9 cellular contexts compared by ENCODE assay signal in genomic region chr6:34673079-34673478, GRCh38. TPM values are rescaled to one million over a fixed set of nuclear protein-coding genes. Genes with fewer than 3 reads are reported as not detected.
DNase-seq lines count a peak whose midpoint lies in the region; ATAC-seq, FAIRE-seq and TF ChIP-seq lines count a peak whose summit lies in the region.
"Had no signal": no experiment of that assay in that cellular context is flagged by ENCODE, and none has a peak within 500 bp of the region (broad histone marks: within the 10 kb centered on the region; RNA-seq: fewer than 3 reads in every experiment).

No MANE protein-coding gene starts in this region.

- intact Hi-C loops in endothelial cell of umbilical vein (cut with micrococcal nuclease), result no loop called here

- peak overlapping the region; percentile 68 for H3K4me3 Mint-ChIP-seq in activated T-cell treated with anti-CD3 and anti-CD28 coated beads, Interleukin-2, amount 50 U/mL, for 24 hours
- peak overlapping the region; percentile 68 to 73 for H3K4me3 Mint-ChIP-seq in stimulated activated naive B cell treated with anti-CD40 and anti-IgM and Interleukin-4, amounts not matched to agents 10 μg/mL and 1 μg/mL and 100 μg/mL, for 72 hours

- peaks cover 22% of the 10 kb centered on the region for H3K4me1 ChIP-seq in endothelial cell of umbilical vein (ENCODE audit: control insufficient read depth, extremely low read depth, insufficient read depth, low read length)

- peaks cover 15% of the 10 kb centered on the region for H3K36me3 Mint-ChIP-seq in activated T-cell treated with anti-CD3 and anti-CD28 coated beads, Interleukin-2, amount 50 U/mL, for 24 hours (ENCODE audit: low read depth)
- H3K36me3 Mint-ChIP-seq in stimulated activated naive B cell treated with anti-CD40 and anti-IgM and Interleukin-4, amounts not matched to agents 10 μg/mL and 1 μg/mL and 100 μg/mL, for 72 hours, result peaks cover 10 to 15% of the 10 kb centered on the region in 2 donors

- CTCF ChIA-PET in endothelial cell of umbilical vein (lab: Charles Lee), result interaction anchor here (1.0 to 1.5 kb wide), 3 partner anchors 17 to 23 kb away, joined by 3 read pairs; partner anchors contain the start of gene ILRUN

- H2AFZ ChIP-seq in SU-DHL-6 (ENCODE audit: low read depth, low read length, severe bottlenecking), result no peak overlapping the region
- no peak overlapping the region for H2AFZ ChIP-seq in endothelial cell of umbilical vein (ENCODE audit: low read depth, low read length)

- no peak for DNase-seq in activated T-cell treated with anti-CD3 and anti-CD28 coated beads, Interleukin-2, amount 50 U/mL, for 24 hours
- DNase-seq in activated T-cell treated with anti-CD3 and anti-CD28 coated beads, Interleukin-2, amount 50 U/mL, for 48 hours, result no peak
- DNase-seq in endothelial cell of umbilical vein (ENCODE audit: low read depth, low spot score), result peak; percentile 30
- DNase-seq in stimulated activated naive B cell treated with anti-CD40 and anti-IgM and Interleukin-4, amounts not matched to agents 10 μg/mL and 1 μg/mL and 100 μg/mL, for 72 hours, result no peak
- DNase-seq in stimulated activated CD8-positive, alpha-beta memory T cell treated with anti-CD3 and anti-CD28 coated beads, Interleukin-4, amount 100 ng/mL, for 48 hours, result no peak
- DNase-seq: NCI-H1417 had no signal

- H3K27me3 Mint-ChIP-seq in activated T-cell treated with anti-CD3 and anti-CD28 coated beads, Interleukin-2, amount 50 U/mL, for 24 hours, result no peaks in the 10 kb centered on the region
- no peaks in the 10 kb centered on the region for H3K27me3 Mint-ChIP-seq in stimulated activated naive B cell treated with anti-CD40 and anti-IgM and Interleukin-4, amounts not matched to agents 10 μg/mL and 1 μg/mL and 100 μg/mL, for 72 hours

- no TSS peak for BruUV-seq in endothelial cell of umbilical vein (replicated peaks; lab: Mats Ljungman, UMichigan)

- no peaks in the 10 kb centered on the region for H3K9me3 ChIP-seq in SU-DHL-6 (ENCODE audit: insufficient read depth, low read length)
- no peaks in the 10 kb centered on the region for H3K9me3 ChIP-seq in endothelial cell of umbilical vein (replicated peaks; ENCODE audit: control insufficient read depth, insufficient read depth, low read length)

- H3K79me2 ChIP-seq in SU-DHL-6 (ENCODE audit: insufficient read depth, low read length) (peaks cover 92% of the 10 kb centered on the region), endothelial cell of umbilical vein (ENCODE audit: control insufficient read depth, insufficient read depth, low read length) (peaks cover 71% of the 10 kb centered on the region)

- H3K27me3 ChIP-seq in SU-DHL-6 (ENCODE audit: low read length), result no peaks in the 10 kb centered on the region
- no peaks in the 10 kb centered on the region for H3K27me3 ChIP-seq in endothelial cell of umbilical vein (ENCODE audit: control insufficient read depth in 2 of 2, insufficient read depth in 2 of 2, low read length in 2 of 2)

- H3K27ac Mint-ChIP-seq in activated T-cell treated with anti-CD3 and anti-CD28 coated beads, Interleukin-2, amount 50 U/mL, for 24 hours, result peak overlapping the region; percentile 93
- H3K27ac Mint-ChIP-seq in stimulated activated naive B cell treated with anti-CD40 and anti-IgM and Interleukin-4, amounts not matched to agents 10 μg/mL and 1 μg/mL and 100 μg/mL, for 72 hours, result peak overlapping the region; percentile 89

- FAIRE-seq in endothelial cell of umbilical vein (lab: Jason Lieb, UNC), result no peak

- dilution Hi-C loops in endothelial cell of umbilical vein (cut with MboI; ENCODE audit: extremely low pct_ligation_motif_present, low sequenced_read_pairs), result no loop called here

- no peak for TF ChIP-seq CTCF in SU-DHL-6 (IDR thresholded peaks at IDR 0.05; ENCODE audit: insufficient read depth, low read length, poor library complexity, severe bottlenecking)
- no peak for TF ChIP-seq CTCF in endothelial cell of umbilical vein (IDR thresholded peaks at IDR 0.05; ENCODE audit: extremely low read depth in 1 of 2, insufficient read depth in 1 of 2, low read depth in 1 of 2, low read length in 2 of 2)

- no peaks in the 10 kb centered on the region for H3K9me3 Mint-ChIP-seq in activated T-cell treated with anti-CD3 and anti-CD28 coated beads, Interleukin-2, amount 50 U/mL, for 24 hours
- no peaks in the 10 kb centered on the region for H3K9me3 Mint-ChIP-seq in stimulated activated naive B cell treated with anti-CD40 and anti-IgM and Interleukin-4, amounts not matched to agents 10 μg/mL and 1 μg/mL and 100 μg/mL, for 72 hours

- H3F3A ChIP-seq in SU-DHL-6 (ENCODE audit: insufficient read depth), result peaks cover 22% of the 10 kb centered on the region; the same call in 1 of the 2 replicates

- H3K36me3 ChIP-seq in SU-DHL-6 (ENCODE audit: low read length) (no peaks in the 10 kb centered on the region), endothelial cell of umbilical vein (ENCODE audit: control insufficient read depth in 2 of 2, extremely low read depth in 1 of 2, insufficient read depth in 2 of 2, low read length in 2 of 2) (no peaks in the 10 kb centered on the region)

- H3K4me1 Mint-ChIP-seq in activated T-cell treated with anti-CD3 and anti-CD28 coated beads, Interleukin-2, amount 50 U/mL, for 24 hours (ENCODE audit: low read depth), result peaks cover 64% of the 10 kb centered on the region
- peaks cover 29 to 68% of the 10 kb centered on the region in 2 donors for H3K4me1 Mint-ChIP-seq in stimulated activated naive B cell treated with anti-CD40 and anti-IgM and Interleukin-4, amounts not matched to agents 10 μg/mL and 1 μg/mL and 100 μg/mL, for 72 hours

- H3K27ac ChIP-seq in SU-DHL-6 (ENCODE audit: low read depth, low read length) (peak overlapping the region; percentile 22), endothelial cell of umbilical vein (ENCODE audit: insufficient read depth, low read depth, low read length) (no peak overlapping the region)

- H4K20me1 ChIP-seq in SU-DHL-6 (ENCODE audit: low read depth, low read length) (peaks cover 8% of the 10 kb centered on the region; the same call in 1 of the 2 replicates), endothelial cell of umbilical vein (replicated peaks; ENCODE audit: control insufficient read depth, extremely low read depth, insufficient read depth, low read length) (peaks cover 3% of the 10 kb centered on the region)

- ATAC-seq in stimulated activated naive B cell treated with anti-CD40 and anti-IgM and Interleukin-4, amounts not matched to agents 10 μg/mL and 1 μg/mL and 100 μg/mL, for 72 hours (replicated peaks), result no peak
- no peak for ATAC-seq in HG02571 (IDR thresholded peaks at IDR 0.05; ENCODE audit: unreplicated experiment)
- ATAC-seq in HG03439 (IDR thresholded peaks at IDR 0.05; ENCODE audit: unreplicated experiment), result no peak

- H3K9me1 ChIP-seq in endothelial cell of umbilical vein (replicated peaks; ENCODE audit: control insufficient read depth, extremely low read depth, insufficient read depth, low read length), result no peaks in the 10 kb centered on the region

- no peak overlapping the region for H3K9ac ChIP-seq in SU-DHL-6 (ENCODE audit: low read length)
- no peak overlapping the region for H3K9ac ChIP-seq in endothelial cell of umbilical vein (replicated peaks; ENCODE audit: extremely low read depth, insufficient read depth, low read length)

- H3K4me3 ChIP-seq in SU-DHL-6 (ENCODE audit: insufficient read depth, low read length, poor library complexity, severe bottlenecking), result no peak overlapping the region
- no peak overlapping the region for H3K4me3 ChIP-seq in endothelial cell of umbilical vein (replicated peaks in 1 of 3; ENCODE audit: insufficient read depth in 1 of 3, low read depth in 1 of 3, low read length in 3 of 3)

- no peaks in the 10 kb centered on the region for H3K9me2 ChIP-seq in SU-DHL-6 (replicated peaks; ENCODE audit: insufficient read depth, low read length)

- TF ChIP-seq POLR2A in endothelial cell of umbilical vein (IDR thresholded peaks at IDR 0.05; ENCODE audit: low read depth, low read length), result no peak

- H3K4me2 ChIP-seq in SU-DHL-6 (ENCODE audit: low read depth, low read length, poor library complexity, severe bottlenecking) (peak overlapping the region; percentile 23), endothelial cell of umbilical vein (ENCODE audit: insufficient read depth, low read length) (no peak overlapping the region)

- POLR2A ChIA-PET in endothelial cell of umbilical vein (lab: Charles Lee), result no interaction called here

TF ChIP-seq in endothelial cell of umbilical vein, 7 proteins besides CTCF, POLR2A, EP300 and RAD21:
- TF ChIP-seq EZH2 (IDR thresholded peaks at IDR 0.05; ENCODE audit: borderline replicate concordance, low read depth, low read length, severe bottlenecking) (no peak), JUN (IDR thresholded peaks at IDR 0.05; ENCODE audit: borderline replicate concordance, insufficient read depth, insufficient read length, low read depth) (no peak), MYC (IDR thresholded peaks at IDR 0.05; ENCODE audit: low read depth, low read length) (no peak), POLR2AphosphoS5 (IDR thresholded peaks at IDR 0.05; ENCODE audit: insufficient read depth, low read depth, low read length) (no peak), MAX (IDR thresholded peaks at IDR 0.05; ENCODE audit: insufficient read depth, insufficient read length) (no peak), GATA2 (IDR thresholded peaks at IDR 0.05; ENCODE audit: insufficient read depth, insufficient read length, low read depth, low read length) (no peak), FOS (IDR thresholded peaks at IDR 0.05; ENCODE audit: borderline replicate concordance, insufficient read depth, low read length) (no peak)

RNA-seq across cellular contexts. Expression of gene ILRUN, which starts 23.5 kb away (rescaled TPM):
- total RNA-seq in endothelial cell of umbilical vein, result 47.0 and 48.9 TPM in 2 replicates
- polyA plus RNA-seq in endothelial cell of umbilical vein, result 27.7 and 30.5 TPM in 2 replicates
- 31.7 and 35.6 TPM in 2 replicates for polyA plus RNA-seq in endothelial cell of umbilical vein (2011; cell fraction: cytosol; rRNA removed)
- 21.1 and 24.0 TPM in 2 replicates for polyA plus RNA-seq in endothelial cell of umbilical vein (2011; cell fraction: nucleus; rRNA removed)
- 33.9 and 43.8 TPM in 2 replicates for polyA plus RNA-seq in endothelial cell of umbilical vein (2012)
- 63.7 and 70.8 TPM in 2 replicates for polyA minus RNA-seq in endothelial cell of umbilical vein
- polyA minus RNA-seq in endothelial cell of umbilical vein (2011; cell fraction: cytosol; rRNA and poly(A)+ RNA removed), result 56.3 TPM
- 15.7 and 20.4 TPM in 2 replicates for polyA minus RNA-seq in endothelial cell of umbilical vein (2011; cell fraction: nucleus; rRNA and poly(A)+ RNA removed)
